In the genomic region with DNA sequence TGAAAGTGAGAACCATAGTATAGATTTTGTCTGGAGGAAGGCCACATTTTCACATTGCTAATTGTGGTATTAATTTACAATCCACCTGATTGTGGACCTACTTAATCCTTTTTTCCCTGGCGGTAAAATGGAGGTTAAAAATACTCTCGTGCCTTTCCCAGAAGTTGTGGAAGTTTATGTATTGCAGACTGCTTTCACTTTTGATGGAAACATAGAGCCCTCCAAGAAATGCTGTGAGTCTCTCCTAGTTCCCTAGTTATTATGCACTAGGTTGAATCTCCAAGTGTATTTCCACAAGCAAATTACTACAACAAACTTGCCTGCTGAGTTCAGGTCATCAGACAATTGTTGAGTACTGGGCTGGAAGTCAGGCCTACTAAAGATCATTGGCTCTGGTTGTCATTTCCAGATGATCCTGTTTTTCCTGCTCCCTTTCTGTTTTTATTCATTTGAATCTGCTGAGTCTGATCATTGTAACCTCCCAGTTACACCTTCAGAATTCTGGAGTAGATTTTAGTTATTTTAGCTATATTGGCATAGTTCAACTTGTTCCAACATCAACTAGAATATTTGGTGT, we compare ENCODE assay signal across 11 cellular contexts.
A peak's percentile ranks its signal among the peaks of the same experiment; 100 is the strongest.
DNase-seq lines count a peak whose midpoint lies in the region; ATAC-seq and TF ChIP-seq lines count a peak whose summit lies in the region.
"Had no signal": no experiment of that assay in that cellular context is flagged by ENCODE, and none has a peak within 500 bp of the region (broad histone marks: within the 10 kb centered on the region; RNA-seq: fewer than 3 reads in every experiment).

No MANE protein-coding gene starts in this region.

- no peaks in the 10 kb centered on the region for H4K20me1 ChIP-seq in mammary epithelial cell (ENCODE audit: insufficient read depth, low read length)
- H4K20me1 ChIP-seq: BLaER1 treated with 17β-estradiol and CSF1 and Interleukin-3, amounts not matched to agents 10 nM and 100 nM had no signal

- TF ChIP-seq CTCF in mammary epithelial cell (conservative IDR thresholded peaks at IDR 0.05 in 1 of 2, IDR thresholded peaks at IDR 0.05 in 1 of 2; ENCODE audit: extremely low read depth in 1 of 2, insufficient read depth in 1 of 2, low read depth in 1 of 2, low read length in 2 of 2), result no peak
- no peak for TF ChIP-seq CTCF in Calu3 (IDR thresholded peaks at IDR 0.05; ENCODE audit: unreplicated experiment)

- H3K4me3 Mint-ChIP-seq in Calu3 (ENCODE audit: low read depth, unreplicated experiment), result no peak overlapping the region
- H3K4me3 Mint-ChIP-seq: activated CD8-positive, alpha-beta T cell treated with anti-CD3 and anti-CD28 coated beads for 36 hours; activated naive CD4-positive, alpha-beta T cell treated with anti-CD3 and anti-CD28 coated beads for 36 hours had no signal

- dilution Hi-C loops in mammary epithelial cell (cut with HindIII; ENCODE audit: low sequenced_read_pairs), result no loop called here

- DNase-seq in HT-29 (ENCODE audit: low spot score) (peak; percentile 12), mammary epithelial cell (no peak), iris pigment epithelial cell (ENCODE audit: low read depth) (peak; percentile 46), Calu3 (no peak), NCI-H128 (lab: John Stamatoyannopoulos, UW; ENCODE audit: unreplicated experiment) (no peak), substantia nigra (lab: John Stamatoyannopoulos, UW) (no peak)
- DNase-seq: activated CD8-positive, alpha-beta T cell treated with anti-CD3 and anti-CD28 coated beads for 36 hours; activated naive CD4-positive, alpha-beta T cell treated with anti-CD3 and anti-CD28 coated beads for 36 hours had no signal

- peak overlapping the region; percentile 3 for H2AFZ ChIP-seq in mammary epithelial cell (ENCODE audit: low read depth, low read length)

- no peak overlapping the region for H3K27ac Mint-ChIP-seq in Calu3 (ENCODE audit: unreplicated experiment)
- H3K27ac Mint-ChIP-seq: activated CD8-positive, alpha-beta T cell treated with anti-CD3 and anti-CD28 coated beads for 36 hours; activated naive CD4-positive, alpha-beta T cell treated with anti-CD3 and anti-CD28 coated beads for 36 hours had no signal

- no peak for ATAC-seq in HG02852 (IDR thresholded peaks at IDR 0.05; ENCODE audit: unreplicated experiment)
- ATAC-seq: activated CD8-positive, alpha-beta T cell treated with anti-CD3 and anti-CD28 coated beads for 36 hours had no signal

- H3K4me1 Mint-ChIP-seq in Calu3 (ENCODE audit: low read depth, unreplicated experiment), result peaks cover 20% of the 10 kb centered on the region

- H3K9me3 ChIP-seq in mammary epithelial cell (replicated peaks; ENCODE audit: insufficient read depth, low read length) (no peaks in the 10 kb centered on the region), skeletal muscle satellite cell (replicated peaks; ENCODE audit: low read length) (no peaks in the 10 kb centered on the region)
- H3K9me3 ChIP-seq: BLaER1 treated with 17β-estradiol and CSF1 and Interleukin-3, amounts not matched to agents 10 nM and 100 nM had no signal

- no peaks in the 10 kb centered on the region for H3K27me3 Mint-ChIP-seq in Calu3 (ENCODE audit: unreplicated experiment)
- H3K27me3 Mint-ChIP-seq: activated CD8-positive, alpha-beta T cell treated with anti-CD3 and anti-CD28 coated beads for 36 hours had no signal

- H3K4me2 ChIP-seq in mammary epithelial cell (ENCODE audit: insufficient read depth, low read depth, low read length) (peak overlapping the region; percentile 55), skeletal muscle satellite cell (ENCODE audit: low read length) (peak overlapping the region; percentile 11)
- H3K4me2 ChIP-seq: BLaER1 treated with 17β-estradiol and CSF1 and Interleukin-3, amounts not matched to agents 10 nM and 100 nM had no signal

- no peaks in the 10 kb centered on the region for H3K9me3 Mint-ChIP-seq in Calu3 (ENCODE audit: low read depth, unreplicated experiment)
- H3K9me3 Mint-ChIP-seq: activated CD8-positive, alpha-beta T cell treated with anti-CD3 and anti-CD28 coated beads for 36 hours; activated naive CD4-positive, alpha-beta T cell treated with anti-CD3 and anti-CD28 coated beads for 36 hours had no signal

- peaks cover 10% of the 10 kb centered on the region for H3K36me3 ChIP-seq in mammary epithelial cell (ENCODE audit: insufficient read depth, low read length)
- H3K36me3 ChIP-seq in skeletal muscle satellite cell (ENCODE audit: insufficient read depth, low read length), result no peaks in the 10 kb centered on the region

- peak overlapping the region; percentile 80 for H3K27ac ChIP-seq in mammary epithelial cell (ENCODE audit: insufficient read depth, low read depth, low read length)
- H3K27ac ChIP-seq in substantia nigra (ENCODE audit: low read depth, low read length, poor library complexity, severe bottlenecking), result no peak overlapping the region
- H3K27ac ChIP-seq: BLaER1 treated with 17β-estradiol and CSF1 and Interleukin-3, amounts not matched to agents 10 nM and 100 nM had no signal

- intact Hi-C loops in mammary epithelial cell (cut with micrococcal nuclease), result no loop called here
- intact Hi-C loops in Calu3 (cut with micrococcal nuclease; ENCODE audit: unreplicated experiment), result loop anchor here (1.0 kb wide), 1 partner anchor 21 kb away; no protein-coding TSS in a partner anchor

- no peak overlapping the region for H3K4me3 ChIP-seq in mammary epithelial cell (replicated peaks in 1 of 3; ENCODE audit: insufficient read depth in 1 of 3, low read depth in 2 of 3, low read length in 3 of 3)
- H3K4me3 ChIP-seq in skeletal muscle satellite cell (ENCODE audit: low read length), result no peak overlapping the region
- H3K4me3 ChIP-seq: BLaER1 treated with 17β-estradiol and CSF1 and Interleukin-3, amounts not matched to agents 10 nM and 100 nM had no signal

- H3K4me1 ChIP-seq in mammary epithelial cell (ENCODE audit: insufficient read depth, low read length), result peaks cover 46% of the 10 kb centered on the region
- peaks cover 44% of the 10 kb centered on the region for H3K4me1 ChIP-seq in skeletal muscle satellite cell (ENCODE audit: control insufficient read depth, insufficient read depth, low read length)

- in situ Hi-C loops in mammary epithelial cell (cut with MboI; ENCODE audit: low sequenced_read_pairs in 2 of 2), result no loop called here

- H3K27me3 ChIP-seq in mammary epithelial cell (ENCODE audit: insufficient read depth, low read length), result no peaks in the 10 kb centered on the region
- no peaks in the 10 kb centered on the region for H3K27me3 ChIP-seq in skeletal muscle satellite cell (ENCODE audit: control insufficient read depth, insufficient read depth, low read length)
- H3K27me3 ChIP-seq: BLaER1 treated with 17β-estradiol and CSF1 and Interleukin-3, amounts not matched to agents 10 nM and 100 nM had no signal

- WGBS in mammary epithelial cell (ENCODE audit: low coverage, missing lambda C conversion rate), result 52% methylated on average over 2 of the region's 2 CpGs

- no TSS peak for BruUV-seq in mammary epithelial cell (replicated peaks; lab: Mats Ljungman, UMichigan)
- BruUV-seq in Calu3 (replicated peaks; lab: Mats Ljungman, UMichigan), result no TSS peak

- no peak overlapping the region for H3K9ac ChIP-seq in mammary epithelial cell (ENCODE audit: insufficient read depth, low read length)
- no peak overlapping the region for H3K9ac ChIP-seq in skeletal muscle satellite cell (ENCODE audit: low read depth, low read length)
- H3K9ac ChIP-seq: BLaER1 treated with 17β-estradiol and CSF1 and Interleukin-3, amounts not matched to agents 10 nM and 100 nM had no signal

- peaks cover 88% of the 10 kb centered on the region for H3K79me2 ChIP-seq in mammary epithelial cell (ENCODE audit: insufficient read depth, low read length)

- CTCF ChIA-PET in mammary epithelial cell (lab: Charles Lee; ENCODE audit: low non-redundant PET) (no interaction called here), Calu3 (lab: Charles Lee) (no interaction called here)

- no peaks in the 10 kb centered on the region for H3K36me3 Mint-ChIP-seq in Calu3 (ENCODE audit: insufficient read depth, unreplicated experiment)

Comparison
In these comparisons a context has a peak if more than half of its experiments do, and no peak if none do; other contexts are left out.
1. DNase-seq: peak in HT-29 (single experiment) and iris pigment epithelial cell (single experiment); none in mammary epithelial cell (single experiment), Calu3 (single experiment), NCI-H128 (single experiment) and substantia nigra (0 of 49).